ENCODE assay signal across 18 cellular contexts in the genomic region with DNA sequence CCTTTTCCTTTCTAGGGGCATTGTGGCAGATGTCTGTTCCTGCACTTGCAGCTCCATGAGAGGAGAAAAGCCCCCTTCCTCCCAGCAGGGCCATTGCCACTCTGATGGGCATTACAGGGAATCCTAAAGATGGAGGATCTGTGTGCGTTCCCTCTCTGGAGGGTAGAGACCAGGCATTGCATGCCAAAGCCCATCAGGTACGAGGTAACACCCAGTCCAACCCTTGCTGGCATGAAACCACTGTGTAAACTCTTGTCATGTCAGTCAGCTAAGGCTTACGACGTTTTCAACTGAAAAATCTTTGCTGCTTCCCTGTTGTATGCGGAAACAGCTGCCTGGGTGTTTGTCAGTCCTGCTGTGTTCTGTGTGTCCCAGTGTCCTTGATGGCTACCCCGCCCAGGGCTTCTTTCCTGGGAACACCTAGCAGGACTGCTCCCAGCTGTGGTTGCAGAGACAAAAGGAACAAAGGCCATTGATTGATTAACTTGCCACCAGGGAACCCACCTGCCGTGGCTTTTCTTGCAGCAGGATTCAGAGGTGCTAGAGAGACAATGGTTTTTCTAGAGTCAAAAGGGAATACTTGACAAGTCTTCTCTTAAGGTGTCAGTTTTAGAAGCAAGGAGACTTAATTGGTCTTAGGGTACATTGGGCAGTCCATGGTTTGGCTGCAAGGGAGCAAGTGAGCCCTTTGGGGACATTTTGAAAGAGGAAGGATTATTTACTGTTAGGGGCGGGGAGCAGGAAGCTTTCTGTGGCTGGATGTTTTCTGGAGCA. TPM values are rescaled to one million over a fixed set of nuclear protein-coding genes. Genes with fewer than 3 reads are reported as not detected.
DNase-seq lines count a peak whose midpoint lies in the region; ATAC-seq lines count a peak whose summit lies in the region.
"Had no signal": no experiment of that assay in that cellular context is flagged by ENCODE, and none has a peak within 500 bp of the region (broad histone marks: within the 10 kb centered on the region; RNA-seq: fewer than 3 reads in every experiment).

No MANE protein-coding gene starts in this region.

- DNase-seq in DMS153 (lab: John Stamatoyannopoulos, UW) = peak; percentile 90
- peak; percentile 71 for DNase-seq in NCI-H1417 treated with DMSO at 0.1 percent for 48 hours (lab: John Stamatoyannopoulos, UW)
- peak; percentile 43 for DNase-seq in NT2/D1 (ENCODE audit: low read depth, low spot score)
- peak; percentile 77 to 92 for DNase-seq in left colon
- DNase-seq in D341Med (ENCODE audit: low spot score) = no peak
- no peak for DNase-seq in NK-92 treated with Interleukin-12 subunit alpha and Interleukin-12 subunit beta, amount 100 ng/mL, for 24 hours (lab: John Stamatoyannopoulos, UW)
- DNase-seq: activated B cell treated with CpG ODN at 0.5 μM for 24 hours; activated CD8-positive, alpha-beta memory T cell treated with anti-CD3 and anti-CD28 coated beads, Interleukin-2, amount 50 U/mL, for 4 hours; activated naive CD4-positive, alpha-beta T cell; brain microvascular endothelial cell; DMS 273 treated with DMSO at 0.1 percent for 48 hours; gastrocnemius medialis; immature natural killer cell; PC-9 had no signal

- ATAC-seq in left colon (peak; percentile 73), GM21367 (IDR thresholded peaks at IDR 0.05; ENCODE audit: unreplicated experiment) (no peak), GM18907 (IDR thresholded peaks at IDR 0.05; ENCODE audit: unreplicated experiment) (no peak)
- ATAC-seq: gastrocnemius medialis had no signal

- intact Hi-C loops in left colon (cut with DNase I, micrococcal nuclease) = no loop called here

- no peaks in the 10 kb centered on the region for H3K27me3 ChIP-seq in NT2/D1 (ENCODE audit: insufficient read depth, insufficient read length)
- H3K27me3 ChIP-seq: brain microvascular endothelial cell had no signal

- H3K9me3 ChIP-seq in NT2/D1 (ENCODE audit: insufficient read depth, low read length) = no peaks in the 10 kb centered on the region
- H3K9me3 ChIP-seq: gastrocnemius medialis had no signal

- no peaks in the 10 kb centered on the region for H3K36me3 ChIP-seq in NT2/D1 (ENCODE audit: insufficient read depth, insufficient read length, low read length)
- H3K36me3 ChIP-seq: brain microvascular endothelial cell, gastrocnemius medialis had no signal

- H3K9ac ChIP-seq in NT2/D1 (ENCODE audit: insufficient read length, low read depth) = no peak overlapping the region
- H3K9ac ChIP-seq: parathyroid adenoma had no signal

- H3K4me3 ChIP-seq in NT2/D1 (ENCODE audit: insufficient read length, low read depth) = no peak overlapping the region
- H3K4me3 ChIP-seq: gastrocnemius medialis, PC-9, skin epidermis had no signal

- H3K4me1 ChIP-seq in NT2/D1 (ENCODE audit: insufficient read depth, insufficient read length) = peaks cover 13% of the 10 kb centered on the region
- H3K4me1 ChIP-seq: gastrocnemius medialis, parathyroid adenoma had no signal

RNA-seq across cellular contexts. Expression of a gene that starts 24.6 kb away (rescaled TPM):
- total RNA-seq in left colon = 100 to 1,000 TPM in 1 of 2 donors, 10 to 100 TPM in 1; 95.6 to 115 TPM
- total RNA-seq: activated B cell treated with CpG ODN at 0.5 μM for 24 hours had no signal

Comparison
In these comparisons a context has a peak if more than half of its experiments do, and no peak if none do; other contexts are left out.
1. DNase-seq: peak in DMS153 (single experiment), NCI-H1417 treated with DMSO at 0.1 percent for 48 hours (single experiment), NT2/D1 (single experiment) and left colon (2 of 2); none in D341Med (single experiment) and NK-92 treated with Interleukin-12 subunit alpha and Interleukin-12 subunit beta, amount 100 ng/mL, for 24 hours (single experiment).